In genomic region chr22:49192180-49192856, GRCh38 we compare ENCODE assay signal across 19 cellular contexts.
DNase-seq lines count a peak whose midpoint lies in the region; ATAC-seq and TF ChIP-seq lines count a peak whose summit lies in the region.
"Had no signal": no experiment of that assay in that cellular context is flagged by ENCODE, and none has a peak within 500 bp of the region (broad histone marks: within the 10 kb centered on the region; RNA-seq: fewer than 3 reads in every experiment).

No MANE protein-coding gene starts in this region.

- H3K9me3 ChIP-seq in left ventricle myocardium inferior (replicated peaks) (no peaks in the 10 kb centered on the region), right atrium auricular region (no peaks in the 10 kb centered on the region)
- H3K9me3 ChIP-seq: SJCRH30 had no signal

- intact Hi-C loops in Right ventricle myocardium inferior (cut with DNase I): no loop called here
- intact Hi-C loops in left ventricle myocardium inferior (cut with micrococcal nuclease): no loop called here

- H3K36me3 ChIP-seq in left ventricle myocardium inferior (no peaks in the 10 kb centered on the region), right atrium auricular region (no peaks in the 10 kb centered on the region)
- H3K36me3 ChIP-seq: SJCRH30 had no signal

- peak; percentile 55 for DNase-seq in Right ventricle myocardium inferior (ENCODE audit: missing footprints)
- DNase-seq in left ventricle myocardium inferior: no peak
- DNase-seq in NCI-H69 (lab: John Stamatoyannopoulos, UW): peak; percentile 8
- no peak for DNase-seq in right atrium auricular region (ENCODE audit: low spot score)
- DNase-seq in putamen (ENCODE audit: low spot score): no peak
- no peak for DNase-seq in cerebellum (ENCODE audit: low spot score)
- no peak for DNase-seq in AG20443 (ENCODE audit: low spot score)
- no peak for DNase-seq in mesenteric fat pad (ENCODE audit: low spot score)
- DNase-seq: COR-L47, GF-D8, HCEC 1CT, NCI-H1417, NCI-H2029, NCI-H2227 treated with DMSO at 0.1 percent for 48 hours, NCI-H748 treated with DMSO at 0.1 percent for 48 hours, OCI-M1, SJCRH30 had no signal

- no peak for ATAC-seq in Right ventricle myocardium inferior
- ATAC-seq: K562 had no signal

- H3K27ac ChIP-seq in left ventricle myocardium inferior (replicated peaks) (no peak overlapping the region), right atrium auricular region (peak overlapping the region; percentile 19 to 26)
- H3K27ac ChIP-seq: C4-2B, SJCRH30 had no signal

- H3K4me1 ChIP-seq in left ventricle myocardium inferior (peaks cover 15% of the 10 kb centered on the region), right atrium auricular region (peaks cover 0 to 13% of the 10 kb centered on the region in 2 donors)
- H3K4me1 ChIP-seq: SJCRH30 had no signal

- TF ChIP-seq CTCF in left ventricle myocardium inferior (IDR thresholded peaks at IDR 0.05; ENCODE audit: borderline replicate concordance) (no peak), right atrium auricular region (IDR thresholded peaks at IDR 0.05) (no peak)

- no peak overlapping the region for H3K4me3 ChIP-seq in left ventricle myocardium inferior
- H3K4me3 ChIP-seq in right atrium auricular region: no peak overlapping the region
- H3K4me3 ChIP-seq: K562, SJCRH30 had no signal

- H3K27me3 ChIP-seq in left ventricle myocardium inferior (ENCODE audit: low read depth): peaks cover 31% of the 10 kb centered on the region
- no peaks in the 10 kb centered on the region for H3K27me3 ChIP-seq in right atrium auricular region

Comparison
In these comparisons a context has a peak if more than half of its experiments do, and no peak if none do; other contexts are left out.
1. DNase-seq: peak in Right ventricle myocardium inferior (single experiment) and NCI-H69 (single experiment); none in left ventricle myocardium inferior (single experiment), right atrium auricular region (single experiment), putamen (single experiment), cerebellum (single experiment), AG20443 (single experiment) and mesenteric fat pad (single experiment).